8 cellular contexts compared by ENCODE assay signal in genomic region chr10:73529089-73529832, GRCh38. TPM values are rescaled to one million over a fixed set of nuclear protein-coding genes. Genes with fewer than 3 reads are reported as not detected.
A peak's percentile ranks its signal among the peaks of the same experiment; 100 is the strongest.
DNase-seq lines count a peak whose midpoint lies in the region; ATAC-seq and TF ChIP-seq lines count a peak whose summit lies in the region.

No MANE protein-coding gene starts in this region.

- DNase-seq in DMS 273 (lab: John Stamatoyannopoulos, UW; ENCODE audit: unreplicated experiment), result peak; percentile 83
- DNase-seq in NCI-H526 (lab: John Stamatoyannopoulos, UW), result peak; percentile 57 to 73
- peak; percentile 88 for DNase-seq in activated CD4-positive, alpha-beta T cell treated with anti-CD3 and anti-CD28 coated beads, Interleukin-2, amount 10 ng/mL, durations not matched to agents 24 days and 14 days
- DNase-seq in dermis microvascular lymphatic vessel endothelial cell (ENCODE audit: low read depth in 2 of 2), result peak; percentile 72 to 81
- peak in 1 of 3 donors; percentile 51 for DNase-seq in right lobe of liver
- DNase-seq in stimulated activated CD8-positive, alpha-beta memory T cell treated with anti-CD3 and anti-CD28 coated beads, Interleukin-2, amount 100 ng/mL, for 1 hour (ENCODE audit: low read depth in 2 of 2), result peak; percentile 8 to 11

- H3K36me3 Mint-ChIP-seq in activated CD4-positive, alpha-beta T cell treated with anti-CD3 and anti-CD28 coated beads, Interleukin-2, amount 10 ng/mL, durations not matched to agents 24 days and 14 days (ENCODE audit: low read depth), result no peaks in the 10 kb centered on the region

- 85% methylated on average over 2 of the region's 5 CpGs for WGBS in right lobe of liver (ENCODE audit: insufficient coverage, low coverage, low lambda C conversion rate, missing lambda C conversion rate)

- H3K36me3 ChIP-seq in right lobe of liver, result no peaks in the 10 kb centered on the region

- no peaks in the 10 kb centered on the region for H3K27me3 Mint-ChIP-seq in activated CD4-positive, alpha-beta T cell treated with anti-CD3 and anti-CD28 coated beads, Interleukin-2, amount 10 ng/mL, durations not matched to agents 24 days and 14 days

- H3K9me3 ChIP-seq in right lobe of liver, result no peaks in the 10 kb centered on the region

- H3K27me3 ChIP-seq in right lobe of liver, result no peaks in the 10 kb centered on the region

- TF ChIP-seq CTCF in right lobe of liver (IDR thresholded peaks at IDR 0.05), result peak; percentile 80 to 89 (median 87)

- intact Hi-C loops in activated CD4-positive, alpha-beta T cell treated with anti-CD3 and anti-CD28 coated beads, Interleukin-2, amount 10 ng/mL, durations not matched to agents 24 days and 14 days (cut with micrococcal nuclease), result loop anchor here (1.0 kb wide), 1 partner anchor 115 kb away; no protein-coding TSS in a partner anchor
- intact Hi-C loops in right lobe of liver (cut with DNase I), result no loop called here

- H3K9me3 Mint-ChIP-seq in activated CD4-positive, alpha-beta T cell treated with anti-CD3 and anti-CD28 coated beads, Interleukin-2, amount 10 ng/mL, durations not matched to agents 24 days and 14 days, result no peaks in the 10 kb centered on the region

- H3K4me3 ChIP-seq in right lobe of liver, result no peak overlapping the region

- no peak overlapping the region for H3K4me3 Mint-ChIP-seq in activated CD4-positive, alpha-beta T cell treated with anti-CD3 and anti-CD28 coated beads, Interleukin-2, amount 10 ng/mL, durations not matched to agents 24 days and 14 days

- ATAC-seq in HG03139 (IDR thresholded peaks at IDR 0.05; ENCODE audit: unreplicated experiment) (peak; percentile 50), right lobe of liver (peak; percentile 92 to 98 (median 97)), GM18858 (IDR thresholded peaks at IDR 0.05; ENCODE audit: unreplicated experiment) (no peak)

- H3K4me1 ChIP-seq in right lobe of liver, result no peaks in the 10 kb centered on the region

- H3K4me1 Mint-ChIP-seq in activated CD4-positive, alpha-beta T cell treated with anti-CD3 and anti-CD28 coated beads, Interleukin-2, amount 10 ng/mL, durations not matched to agents 24 days and 14 days, result no peaks in the 10 kb centered on the region

- H3K27ac ChIP-seq in right lobe of liver, result no peak overlapping the region

- no peak for TF ChIP-seq POLR2A in right lobe of liver (IDR thresholded peaks at IDR 0.05)

- H3K27ac Mint-ChIP-seq in activated CD4-positive, alpha-beta T cell treated with anti-CD3 and anti-CD28 coated beads, Interleukin-2, amount 10 ng/mL, durations not matched to agents 24 days and 14 days, result no peak overlapping the region

RNA-seq across cellular contexts. Expression of gene PPP3CB, which starts 33.4 kb away (rescaled TPM):
- total RNA-seq in activated CD4-positive, alpha-beta T cell treated with anti-CD3 and anti-CD28 coated beads, Interleukin-2, amount 10 ng/mL, durations not matched to agents 24 days and 14 days, result 42.5 and 43.6 TPM in 2 replicates
- total RNA-seq in dermis microvascular lymphatic vessel endothelial cell (7.2 and 11.4 TPM in 2 replicates), right lobe of liver (10 to 100 TPM; 10.9 to 13.6 (median 13.5) TPM)
